Comparison of ENCODE assay signal across 1 cellular context in genomic region chr15:40756938-40757337, GRCh38.
TF ChIP-seq lines count a peak whose summit lies in the region.

No MANE protein-coding gene starts in this region.

TF ChIP-seq in endothelial cell of umbilical vein, 7 proteins besides CTCF, POLR2A, EP300 and RAD21 (continued from another document):
- TF ChIP-seq JUN (IDR thresholded peaks at IDR 0.05; ENCODE audit: borderline replicate concordance, insufficient read depth, insufficient read length, low read depth): no peak
- TF ChIP-seq EZH2 (IDR thresholded peaks at IDR 0.05; ENCODE audit: borderline replicate concordance, low read depth, low read length, severe bottlenecking): no peak
- TF ChIP-seq FOS (IDR thresholded peaks at IDR 0.05; ENCODE audit: borderline replicate concordance, insufficient read depth, low read length): no peak
